Comparison of ENCODE assay signal across 22 cellular contexts in genomic region chrX:142095816-142096215, GRCh38.
"Had no signal": no experiment of that assay in that cellular context is flagged by ENCODE, and none has a peak within 500 bp of the region (broad histone marks: within the 10 kb centered on the region; RNA-seq: fewer than 3 reads in every experiment).

No MANE protein-coding gene starts in this region.

- H3K4me3 ChIP-seq: right lobe of liver, thoracic aorta, uterus had no signal

- H3K27me3 ChIP-seq: brain microvascular endothelial cell, neutrophil, uterus had no signal

- H3K36me3 ChIP-seq: brain microvascular endothelial cell, neutrophil, right lobe of liver, thoracic aorta, uterus had no signal

- H3K27me3 Mint-ChIP-seq: activated CD4-positive, alpha-beta T cell treated with anti-CD3 and anti-CD28 coated beads, Interleukin-2, amount 10 ng/mL, durations not matched to agents 7 days and 5 days; activated CD8-positive, alpha-beta T cell treated with anti-CD3 and anti-CD28 coated beads for 36 hours; activated T-helper 17 cell treated with anti-CD3 and anti-CD28 coated beads, Interleukin-2, amount 50 U/mL, for 72 hours; T-helper 17 cell; type B pancreatic cell had no signal

- H3K27ac ChIP-seq: brain microvascular endothelial cell, neutrophil, right lobe of liver, thoracic aorta, uterus had no signal

- H3K36me3 Mint-ChIP-seq: type B pancreatic cell had no signal

- H3K9me3 Mint-ChIP-seq: activated CD8-positive, alpha-beta T cell treated with anti-CD3 and anti-CD28 coated beads for 36 hours; activated T-helper 17 cell treated with anti-CD3 and anti-CD28 coated beads, Interleukin-2, amount 50 U/mL, for 72 hours; type B pancreatic cell had no signal

- H3K27ac Mint-ChIP-seq: activated CD4-positive, alpha-beta T cell treated with anti-CD3 and anti-CD28 coated beads, Interleukin-2, amount 10 ng/mL, durations not matched to agents 7 days and 5 days; activated CD8-positive, alpha-beta T cell treated with anti-CD3 and anti-CD28 coated beads for 36 hours; activated T-helper 17 cell treated with anti-CD3 and anti-CD28 coated beads, Interleukin-2, amount 50 U/mL, for 72 hours; nephron progenitor cell; T-helper 17 cell; type B pancreatic cell had no signal

- DNase-seq: activated CD4-positive, alpha-beta T cell treated with anti-CD3 and anti-CD28 coated beads for 1 hour; activated CD4-positive, alpha-beta T cell treated with anti-CD3 and anti-CD28 coated beads, Interleukin-2, amount 10 ng/mL, durations not matched to agents 7 days and 5 days; activated CD8-positive, alpha-beta T cell treated with anti-CD3 and anti-CD28 coated beads for 36 hours; activated gamma-delta T cell treated with Interleukin-2 at 50 U/mL for 16 hours; activated naive CD4-positive, alpha-beta T cell treated with anti-CD3 and anti-CD28 coated beads, Interleukin-2, amount 50 U/mL, for 16 hours; activated T-cell treated with anti-CD3 and anti-CD28 coated beads, Interleukin-2, amount 50 U/mL, for 4 hours; brain microvascular endothelial cell; foreskin melanocyte; islet precursor cell; left ventricle myocardium superior; mammary epithelial cell; nephron progenitor cell; right lobe of liver; stimulated activated CD4-positive, alpha-beta T cell treated with anti-CD3 and anti-CD28 coated beads, Interleukin-2, amount 100 ng/mL, for 48 hours; stimulated activated naive CD8-positive, alpha-beta T cell treated with anti-CD3 and anti-CD28 coated beads, Interleukin-15, Interleukin-2, amounts not matched to agents 100 U/mL and 50 U/mL, for 24 hours; T-helper 17 cell; T1000; uterus had no signal

- H3K4me1 ChIP-seq: right lobe of liver, uterus had no signal

- H3K9me3 ChIP-seq: neutrophil, right lobe of liver, thoracic aorta, uterus had no signal

- H3K4me3 Mint-ChIP-seq: activated CD4-positive, alpha-beta T cell treated with anti-CD3 and anti-CD28 coated beads, Interleukin-2, amount 10 ng/mL, durations not matched to agents 7 days and 5 days; activated CD8-positive, alpha-beta T cell treated with anti-CD3 and anti-CD28 coated beads for 36 hours; activated T-cell treated with anti-CD3 and anti-CD28 coated beads, Interleukin-2, amount 50 U/mL, for 4 hours; activated T-helper 17 cell treated with anti-CD3 and anti-CD28 coated beads, Interleukin-2, amount 50 U/mL, for 72 hours; nephron progenitor cell; T-helper 17 cell; type B pancreatic cell had no signal

- H3K4me1 Mint-ChIP-seq: activated CD4-positive, alpha-beta T cell treated with anti-CD3 and anti-CD28 coated beads, Interleukin-2, amount 10 ng/mL, durations not matched to agents 7 days and 5 days; activated T-helper 17 cell treated with anti-CD3 and anti-CD28 coated beads, Interleukin-2, amount 50 U/mL, for 72 hours; nephron progenitor cell; T-helper 17 cell had no signal
